Comparison of ENCODE assay signal across 9 cellular contexts in genomic region chr15:90895571-90896117, GRCh38. TPM values are rescaled to one million over a fixed set of nuclear protein-coding genes. Genes with fewer than 3 reads are reported as not detected.
A peak's percentile ranks its signal among the peaks of the same experiment; 100 is the strongest.
DNase-seq lines count a peak whose midpoint lies in the region; ATAC-seq and TF ChIP-seq lines count a peak whose summit lies in the region.
"Had no signal": no experiment of that assay in that cellular context is flagged by ENCODE, and none has a peak within 500 bp of the region (broad histone marks: within the 10 kb centered on the region; RNA-seq: fewer than 3 reads in every experiment).

No MANE protein-coding gene starts in this region.

- intact Hi-C loops in ascending aorta (cut with DNase I): no loop called here

- H3K9me3 Mint-ChIP-seq in mesothelial cell of epicardium: no peaks in the 10 kb centered on the region
- H3K9me3 Mint-ChIP-seq: activated T-cell treated with anti-CD3 and anti-CD28 coated beads, Interleukin-2, amount 50 U/mL, for 24 hours had no signal

- no peaks in the 10 kb centered on the region for H3K27me3 ChIP-seq in ascending aorta

- peaks cover 21% of the 10 kb centered on the region for H3K36me3 Mint-ChIP-seq in mesothelial cell of epicardium

- H3K27me3 Mint-ChIP-seq in mesothelial cell of epicardium (ENCODE audit: low read depth): no peaks in the 10 kb centered on the region
- H3K27me3 Mint-ChIP-seq: activated T-cell treated with anti-CD3 and anti-CD28 coated beads, Interleukin-2, amount 50 U/mL, for 24 hours had no signal

- H3K4me1 Mint-ChIP-seq in mesothelial cell of epicardium: no peaks in the 10 kb centered on the region

- H3K4me1 ChIP-seq in ascending aorta: no peaks in the 10 kb centered on the region

- H3K36me3 ChIP-seq in ascending aorta: peaks cover 44 to 56% of the 10 kb centered on the region in 2 donors

- no peak overlapping the region for H3K4me3 Mint-ChIP-seq in mesothelial cell of epicardium
- H3K4me3 Mint-ChIP-seq: activated T-cell treated with anti-CD3 and anti-CD28 coated beads, Interleukin-2, amount 50 U/mL, for 24 hours had no signal

- H3K4me3 ChIP-seq in ascending aorta: no peak overlapping the region

- H3K27ac ChIP-seq in ascending aorta: no peak overlapping the region

- H3K27ac Mint-ChIP-seq in mesothelial cell of epicardium: no peak overlapping the region
- H3K27ac Mint-ChIP-seq: activated T-cell treated with anti-CD3 and anti-CD28 coated beads, Interleukin-2, amount 50 U/mL, for 24 hours had no signal

- H3K9me3 ChIP-seq in ascending aorta: no peaks in the 10 kb centered on the region

- peak; percentile 10 for DNase-seq in COLO668 (lab: John Stamatoyannopoulos, UW; ENCODE audit: unreplicated experiment)
- DNase-seq in HuH-7 (ENCODE audit: low spot score): peak; percentile 53
- DNase-seq in left lobe of liver (ENCODE audit: low spot score): no peak
- no peak for DNase-seq in ascending aorta (ENCODE audit: low spot score in 2 of 2)
- DNase-seq in mesothelial cell of epicardium (ENCODE audit: low spot score in 2 of 2, unreplicated experiment in 2 of 2): no peak
- DNase-seq in dedifferentiated amniotic fluid mesenchymal stem cell (ENCODE audit: extremely low spot score): no peak
- no peak for DNase-seq in NCI-H187 (lab: John Stamatoyannopoulos, UW)
- DNase-seq: activated T-cell treated with anti-CD3 and anti-CD28 coated beads, Interleukin-2, amount 50 U/mL, for 24 hours had no signal

- TF ChIP-seq CTCF in ascending aorta (IDR thresholded peaks at IDR 0.05) (no peak), mesothelial cell of epicardium (IDR thresholded peaks at IDR 0.05; ENCODE audit: unreplicated experiment) (no peak)

- ATAC-seq in SK-N-SH treated with all-trans-retinoic acid at 6 μM for 48 hours: peak; percentile 85
- ATAC-seq in left lobe of liver: peak; percentile 23

TF ChIP-seq in SK-N-SH treated with all-trans-retinoic acid at 6 μM for 48 hours, 23 proteins besides CTCF, POLR2A, EP300 and RAD21:
- TF ChIP-seq ARNTL (CRISPR knock-in tag; IDR thresholded peaks at IDR 0.05; ENCODE audit: borderline replicate concordance, low read depth): no peak
- no peak for TF ChIP-seq ZC3H10 (CRISPR knock-in tag; IDR thresholded peaks at IDR 0.05)
- no peak for TF ChIP-seq BACH2 (CRISPR knock-in tag; IDR thresholded peaks at IDR 0.05; ENCODE audit: borderline replicate concordance)
- peak; percentile 69; the same call in 1 of the 2 replicates for TF ChIP-seq TCF4 (CRISPR knock-in tag; IDR thresholded peaks at IDR 0.05; ENCODE audit: borderline replicate concordance)
- no peak for TF ChIP-seq ISL1 (CRISPR knock-in tag; IDR thresholded peaks at IDR 0.05)
- TF ChIP-seq CREB5 (CRISPR knock-in tag; IDR thresholded peaks at IDR 0.05; ENCODE audit: low read depth): no peak
- TF ChIP-seq, protein P1, sequence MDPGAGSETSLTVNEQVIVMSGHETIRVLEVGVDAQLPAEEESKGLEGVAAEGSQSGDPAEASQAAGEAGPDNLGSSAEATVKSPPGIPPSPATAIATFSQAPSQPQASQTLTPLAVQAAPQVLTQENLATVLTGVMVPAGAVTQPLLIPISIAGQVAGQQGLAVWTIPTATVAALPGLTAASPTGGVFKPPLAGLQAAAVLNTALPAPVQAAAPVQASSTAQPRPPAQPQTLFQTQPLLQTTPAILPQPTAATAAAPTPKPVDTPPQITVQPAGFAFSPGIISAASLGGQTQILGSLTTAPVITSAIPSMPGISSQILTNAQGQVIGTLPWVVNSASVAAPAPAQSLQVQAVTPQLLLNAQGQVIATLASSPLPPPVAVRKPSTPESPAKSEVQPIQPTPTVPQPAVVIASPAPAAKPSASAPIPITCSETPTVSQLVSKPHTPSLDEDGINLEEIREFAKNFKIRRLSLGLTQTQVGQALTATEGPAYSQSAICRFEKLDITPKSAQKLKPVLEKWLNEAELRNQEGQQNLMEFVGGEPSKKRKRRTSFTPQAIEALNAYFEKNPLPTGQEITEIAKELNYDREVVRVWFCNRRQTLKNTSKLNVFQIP (CRISPR knock-in tag; IDR thresholded peaks at IDR 0.05; ENCODE audit: borderline replicate concordance, low read depth): no peak
- no peak for TF ChIP-seq CSRNP3 (CRISPR knock-in tag; IDR thresholded peaks at IDR 0.05)

RNA-seq across cellular contexts. Expression of gene MAN2A2, which starts 7.5 kb away (rescaled TPM):
- 96.9 TPM for total RNA-seq in left lobe of liver
- 90.4 TPM for total RNA-seq in ascending aorta
- 89.0 to 104 TPM (median 101 TPM) in 3 replicates for total RNA-seq in mesothelial cell of epicardium

RNA-seq across cellular contexts. Expression of gene FES, which starts 11.3 kb away (rescaled TPM):
- total RNA-seq in left lobe of liver: 39.4 TPM
- 65.1 TPM for total RNA-seq in ascending aorta
- 26.5 to 32.6 TPM (median 29.4 TPM) in 3 replicates for total RNA-seq in mesothelial cell of epicardium

RNA-seq across cellular contexts. Expression of gene FURIN, which starts 27.3 kb away (rescaled TPM):
- 281 TPM for total RNA-seq in left lobe of liver
- 86.3 TPM for total RNA-seq in ascending aorta
- total RNA-seq in mesothelial cell of epicardium: 97.7 to 98.8 TPM (median 98.8 TPM) in 3 replicates

RNA-seq across cellular contexts. Expression of gene HDDC3, which starts 36.7 kb away (rescaled TPM):
- total RNA-seq in left lobe of liver: 9.0 TPM
- total RNA-seq in ascending aorta: 29.4 TPM
- 11.5 to 12.4 TPM (median 11.9 TPM) in 3 replicates for total RNA-seq in mesothelial cell of epicardium

RNA-seq across cellular contexts. Expression of gene UNC45A, which starts 39.4 kb away (rescaled TPM):
- total RNA-seq in left lobe of liver: 32.7 TPM
- 73.5 TPM for total RNA-seq in ascending aorta
- 75.8 to 79.7 TPM (median 79.3 TPM) in 3 replicates for total RNA-seq in mesothelial cell of epicardium

Comparison
In these comparisons a context has a peak if more than half of its experiments do, and no peak if none do; other contexts are left out.
1. DNase-seq: peak in COLO668 (single experiment) and HuH-7 (single experiment); none in left lobe of liver (single experiment), ascending aorta (0 of 2), mesothelial cell of epicardium (0 of 2), dedifferentiated amniotic fluid mesenchymal stem cell (single experiment) and NCI-H187 (0 of 2).